In genomic region chr2:215022418-215022817, GRCh38 we compare ENCODE assay signal across 13 cellular contexts.
DNase-seq lines count a peak whose midpoint lies in the region; ATAC-seq and TF ChIP-seq lines count a peak whose summit lies in the region.
"Had no signal": no experiment of that assay in that cellular context is flagged by ENCODE, and none has a peak within 500 bp of the region (broad histone marks: within the 10 kb centered on the region; RNA-seq: fewer than 3 reads in every experiment).

No MANE protein-coding gene starts in this region.

- H3K18ac ChIP-seq in mesendoderm (ENCODE audit: low read length) = no peak overlapping the region

- H3K27me3 Mint-ChIP-seq in chondrocyte (ENCODE audit: low read depth) = no peaks in the 10 kb centered on the region
- H3K27me3 Mint-ChIP-seq in activated CD4-positive, alpha-beta T cell treated with anti-CD3 and anti-CD28 coated beads for 36 hours = peaks cover 4% of the 10 kb centered on the region
- H3K27me3 Mint-ChIP-seq: activated naive CD8-positive, alpha-beta T cell treated with anti-CD3 and anti-CD28 coated beads, Interleukin-2, amount 50 U/mL, for 24 hours had no signal

- H2AK5ac ChIP-seq in mesendoderm (ENCODE audit: low read length) = no peak overlapping the region

- H3K27ac ChIP-seq in HUES64 (ENCODE audit: low read depth, low read length) = peak overlapping the region; percentile 54; the same call in 1 of the 2 replicates
- H3K27ac ChIP-seq in mesendoderm (ENCODE audit: low read depth, low read length) = no peak overlapping the region
- H3K27ac ChIP-seq: PC-9 had no signal

- peaks cover 15% of the 10 kb centered on the region for H3K4me1 ChIP-seq in HUES64 (ENCODE audit: insufficient read depth, low read length)
- H3K4me1 ChIP-seq in mesendoderm (ENCODE audit: control insufficient read depth, low read depth, low read length) = no peaks in the 10 kb centered on the region

- no peaks in the 10 kb centered on the region for H3K36me3 Mint-ChIP-seq in chondrocyte (ENCODE audit: low read depth)
- H3K36me3 Mint-ChIP-seq in activated CD4-positive, alpha-beta T cell treated with anti-CD3 and anti-CD28 coated beads for 36 hours (ENCODE audit: low read depth) = no peaks in the 10 kb centered on the region
- H3K36me3 Mint-ChIP-seq: naive thymus-derived CD8-positive, alpha-beta T cell had no signal

- peak overlapping the region; percentile 83 for H3K27ac Mint-ChIP-seq in chondrocyte (ENCODE audit: unreplicated experiment)
- no peak overlapping the region for H3K27ac Mint-ChIP-seq in activated CD4-positive, alpha-beta T cell treated with anti-CD3 and anti-CD28 coated beads for 36 hours
- H3K27ac Mint-ChIP-seq: activated naive CD8-positive, alpha-beta T cell treated with anti-CD3 and anti-CD28 coated beads, Interleukin-2, amount 50 U/mL, for 24 hours; naive thymus-derived CD8-positive, alpha-beta T cell had no signal

- intact Hi-C loops in activated CD4-positive, alpha-beta T cell treated with anti-CD3 and anti-CD28 coated beads for 36 hours (cut with DNase I, micrococcal nuclease) = no loop called here

- H3K36me3 ChIP-seq in HUES64 (ENCODE audit: insufficient read depth, low read length) (no peaks in the 10 kb centered on the region), mesendoderm (ENCODE audit: control insufficient read depth, insufficient read depth, low read length) (no peaks in the 10 kb centered on the region)

- no peak overlapping the region for H2BK5ac ChIP-seq in mesendoderm (ENCODE audit: low read length)

- no peak overlapping the region for H3K4me3 ChIP-seq in HUES64 (ENCODE audit: low read length)
- no peak overlapping the region for H3K4me3 ChIP-seq in mesendoderm (ENCODE audit: low read length)
- H3K4me3 ChIP-seq: K562, PC-9 had no signal

- H3K27me3 ChIP-seq in HUES64 (ENCODE audit: insufficient read depth, low read length) (no peaks in the 10 kb centered on the region), mesendoderm (ENCODE audit: insufficient read depth, low read length, poor library complexity) (no peaks in the 10 kb centered on the region)

- H3K79me2 ChIP-seq in mesendoderm (ENCODE audit: control insufficient read depth, insufficient read depth, low read length) = no peaks in the 10 kb centered on the region

- no peak overlapping the region for H3K56ac ChIP-seq in mesendoderm (ENCODE audit: low read length)

- H3K4me3 Mint-ChIP-seq in chondrocyte (ENCODE audit: unreplicated experiment) = no peak overlapping the region
- no peak overlapping the region for H3K4me3 Mint-ChIP-seq in activated CD4-positive, alpha-beta T cell treated with anti-CD3 and anti-CD28 coated beads for 36 hours
- H3K4me3 Mint-ChIP-seq: activated naive CD8-positive, alpha-beta T cell treated with anti-CD3 and anti-CD28 coated beads, Interleukin-2, amount 50 U/mL, for 24 hours; naive thymus-derived CD8-positive, alpha-beta T cell had no signal

- 33% methylated on average over 3 of the region's 3 CpGs for WGBS in HUES64
- WGBS in mesendoderm (ENCODE audit: extremely low coverage, insufficient coverage, low lambda C conversion rate) = no CpG with 5 or more reads among the region's 3 CpGs

- no peak overlapping the region for H2BK15ac ChIP-seq in mesendoderm (replicated peaks; ENCODE audit: low read depth)

- CTCF ChIA-PET in activated CD4-positive, alpha-beta T cell treated with anti-CD3 and anti-CD28 coated beads for 36 hours (lab: Charles Lee) = no interaction called here

- peaks cover 42% of the 10 kb centered on the region for H3K4me1 Mint-ChIP-seq in chondrocyte (ENCODE audit: low read depth)
- H3K4me1 Mint-ChIP-seq in activated CD4-positive, alpha-beta T cell treated with anti-CD3 and anti-CD28 coated beads for 36 hours = no peaks in the 10 kb centered on the region
- H3K4me1 Mint-ChIP-seq: activated naive CD8-positive, alpha-beta T cell treated with anti-CD3 and anti-CD28 coated beads, Interleukin-2, amount 50 U/mL, for 24 hours; naive thymus-derived CD8-positive, alpha-beta T cell had no signal

- H2BK120ac ChIP-seq in mesendoderm (ENCODE audit: low read depth, low read length) = no peak overlapping the region

- ATAC-seq in activated CD4-positive, alpha-beta T cell treated with anti-CD3 and anti-CD28 coated beads for 36 hours = no peak
- ATAC-seq: activated naive CD8-positive, alpha-beta T cell treated with anti-CD3 and anti-CD28 coated beads, Interleukin-2, amount 50 U/mL, for 24 hours; K562; naive thymus-derived CD8-positive, alpha-beta T cell had no signal

- no peak overlapping the region for H4K5ac ChIP-seq in mesendoderm (ENCODE audit: low read length)

- H3K4ac ChIP-seq in mesendoderm (ENCODE audit: low read depth, low read length) = no peak overlapping the region

- TF ChIP-seq CTCF in chondrocyte (IDR thresholded peaks at IDR 0.05) = no peak

- no peak overlapping the region for H3K9ac ChIP-seq in HUES64 (ENCODE audit: low read depth, low read length)
- no peak overlapping the region for H3K9ac ChIP-seq in mesendoderm (ENCODE audit: low read length)

- H4K8ac ChIP-seq in mesendoderm (ENCODE audit: low read depth, low read length) = no peak overlapping the region

- H3K9me3 Mint-ChIP-seq in chondrocyte (ENCODE audit: low read depth) = no peaks in the 10 kb centered on the region
- H3K9me3 Mint-ChIP-seq in activated CD4-positive, alpha-beta T cell treated with anti-CD3 and anti-CD28 coated beads for 36 hours (ENCODE audit: low read depth) = no peaks in the 10 kb centered on the region
- H3K9me3 Mint-ChIP-seq: activated naive CD8-positive, alpha-beta T cell treated with anti-CD3 and anti-CD28 coated beads, Interleukin-2, amount 50 U/mL, for 24 hours; naive thymus-derived CD8-positive, alpha-beta T cell had no signal

- no peaks in the 10 kb centered on the region for H3K9me3 ChIP-seq in HUES64 (ENCODE audit: insufficient read depth, low read depth, low read length)

- H3K79me1 ChIP-seq in mesendoderm (ENCODE audit: low read length) = no peaks in the 10 kb centered on the region

- H3K23ac ChIP-seq in mesendoderm (ENCODE audit: low read length) = no peak overlapping the region

- DNase-seq in ELR (ENCODE audit: low read depth) (peak; percentile 36), chondrocyte (ENCODE audit: low spot score) (no peak), mesendoderm (peak; percentile 40), NCI-H446 treated with DMSO at 0.1 percent for 48 hours (lab: John Stamatoyannopoulos, UW) (no peak), dermis blood vessel endothelial cell (no peak)
- no peak for DNase-seq in stimulated activated CD4-positive, alpha-beta T cell treated with anti-CD3 and anti-CD28 coated beads, Interleukin-12 subunit alpha, Interleukin-12 subunit beta, amount 100 ng/mL, for 4 hours
- DNase-seq in activated CD4-positive, alpha-beta T cell treated with anti-CD3 and anti-CD28 coated beads for 36 hours = no peak
- DNase-seq: activated naive CD8-positive, alpha-beta T cell treated with anti-CD3 and anti-CD28 coated beads, Interleukin-2, amount 50 U/mL, for 24 hours; naive thymus-derived CD8-positive, alpha-beta T cell; NCI-H2081 treated with DMSO at 0.1 percent for 48 hours; PC-9 had no signal

- H3K4me2 ChIP-seq in mesendoderm (ENCODE audit: low read length) = no peak overlapping the region
- H3K4me2 ChIP-seq: PC-9 had no signal

- POLR2A ChIA-PET in activated CD4-positive, alpha-beta T cell treated with anti-CD3 and anti-CD28 coated beads for 36 hours (lab: Charles Lee) = no interaction called here

Comparison
In these comparisons a context has a peak if more than half of its experiments do, and no peak if none do; other contexts are left out.
1. DNase-seq: peak in ELR (single experiment) and mesendoderm (single experiment); none in chondrocyte (single experiment), NCI-H446 treated with DMSO at 0.1 percent for 48 hours (single experiment), dermis blood vessel endothelial cell (single experiment), stimulated activated CD4-positive, alpha-beta T cell treated with anti-CD3 and anti-CD28 coated beads, Interleukin-12 subunit alpha, Interleukin-12 subunit beta, amount 100 ng/mL, for 4 hours (single experiment) and activated CD4-positive, alpha-beta T cell treated with anti-CD3 and anti-CD28 coated beads for 36 hours (single experiment).